1 cellular context compared by ENCODE assay signal in genomic region chr2:119702918-119703401, GRCh38.
TF ChIP-seq lines count a peak whose summit lies in the region.

No MANE protein-coding gene starts in this region.

TF ChIP-seq in K562, 482 proteins besides CTCF, POLR2A, EP300 and RAD21 (continued from another document):
- TF ChIP-seq RB1 (IDR thresholded peaks at IDR 0.05; ENCODE audit: low read depth) (0 out of 2 replicates have a peak, but pooled peaks have one; percentile 37), MAFG (tag; conservative IDR thresholded peaks at IDR 0.05) (no peak), HLTF (IDR thresholded peaks at IDR 0.05) (no peak), MAZ (CRISPR knock-in tag; conservative IDR thresholded peaks at IDR 0.05 in 1 of 2, IDR thresholded peaks at IDR 0.05 in 1 of 2) (peak; percentile 39 to 65; a peak in 2 of 4 replicates), JUND (IDR thresholded peaks at IDR 0.05; ENCODE audit: borderline replicate concordance, low read depth, low read length) (0 out of 2 replicates have a peak, but pooled peaks have one; percentile 15), JUND (tag; IDR thresholded peaks at IDR 0.05; ENCODE audit: borderline replicate concordance, low read depth, low read length) (no peak), ZNF76 (CRISPR knock-in tag; IDR thresholded peaks at IDR 0.05; ENCODE audit: borderline replicate concordance) (no peak), ATF7 (IDR thresholded peaks at IDR 0.05) (0 out of 2 replicates have a peak, but pooled peaks have one; percentile 17), CTCFL (IDR thresholded peaks at IDR 0.05; ENCODE audit: borderline replicate concordance, insufficient read depth, low read depth, low read length, poor library complexity, severe bottlenecking) (peak; percentile 31), DEAF1 (CRISPR knock-in tag; IDR thresholded peaks at IDR 0.05) (peak; percentile 75), STAG1 (CRISPR knock-in tag; IDR thresholded peaks at IDR 0.05; ENCODE audit: borderline replicate concordance) (peak; percentile 89), ZNF589 (CRISPR knock-in tag; IDR thresholded peaks at IDR 0.05; ENCODE audit: low read depth) (no peak), XRCC5 (IDR thresholded peaks at IDR 0.05; ENCODE audit: low read depth, low read length) (peak; percentile 51; the same call in 1 of the 2 replicates), TEAD2 (tag; IDR thresholded peaks at IDR 0.05) (no peak), TFAP4 (CRISPR knock-in tag; IDR thresholded peaks at IDR 0.05; ENCODE audit: borderline replicate concordance) (peak; percentile 46; the same call in 1 of the 2 replicates)
- TF ChIP-seq, protein P1, sequence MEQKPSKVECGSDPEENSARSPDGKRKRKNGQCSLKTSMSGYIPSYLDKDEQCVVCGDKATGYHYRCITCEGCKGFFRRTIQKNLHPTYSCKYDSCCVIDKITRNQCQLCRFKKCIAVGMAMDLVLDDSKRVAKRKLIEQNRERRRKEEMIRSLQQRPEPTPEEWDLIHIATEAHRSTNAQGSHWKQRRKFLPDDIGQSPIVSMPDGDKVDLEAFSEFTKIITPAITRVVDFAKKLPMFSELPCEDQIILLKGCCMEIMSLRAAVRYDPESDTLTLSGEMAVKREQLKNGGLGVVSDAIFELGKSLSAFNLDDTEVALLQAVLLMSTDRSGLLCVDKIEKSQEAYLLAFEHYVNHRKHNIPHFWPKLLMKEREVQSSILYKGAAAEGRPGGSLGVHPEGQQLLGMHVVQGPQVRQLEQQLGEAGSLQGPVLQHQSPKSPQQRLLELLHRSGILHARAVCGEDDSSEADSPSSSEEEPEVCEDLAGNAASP (IDR thresholded peaks at IDR 0.05), result no peak
- TF ChIP-seq, protein P2, sequence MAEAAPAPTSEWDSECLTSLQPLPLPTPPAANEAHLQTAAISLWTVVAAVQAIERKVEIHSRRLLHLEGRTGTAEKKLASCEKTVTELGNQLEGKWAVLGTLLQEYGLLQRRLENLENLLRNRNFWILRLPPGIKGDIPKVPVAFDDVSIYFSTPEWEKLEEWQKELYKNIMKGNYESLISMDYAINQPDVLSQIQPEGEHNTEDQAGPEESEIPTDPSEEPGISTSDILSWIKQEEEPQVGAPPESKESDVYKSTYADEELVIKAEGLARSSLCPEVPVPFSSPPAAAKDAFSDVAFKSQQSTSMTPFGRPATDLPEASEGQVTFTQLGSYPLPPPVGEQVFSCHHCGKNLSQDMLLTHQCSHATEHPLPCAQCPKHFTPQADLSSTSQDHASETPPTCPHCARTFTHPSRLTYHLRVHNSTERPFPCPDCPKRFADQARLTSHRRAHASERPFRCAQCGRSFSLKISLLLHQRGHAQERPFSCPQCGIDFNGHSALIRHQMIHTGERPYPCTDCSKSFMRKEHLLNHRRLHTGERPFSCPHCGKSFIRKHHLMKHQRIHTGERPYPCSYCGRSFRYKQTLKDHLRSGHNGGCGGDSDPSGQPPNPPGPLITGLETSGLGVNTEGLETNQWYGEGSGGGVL (CRISPR knock-in tag; IDR thresholded peaks at IDR 0.05), result no peak
